ENCODE assay signal across 1 cellular context in the genomic region with DNA sequence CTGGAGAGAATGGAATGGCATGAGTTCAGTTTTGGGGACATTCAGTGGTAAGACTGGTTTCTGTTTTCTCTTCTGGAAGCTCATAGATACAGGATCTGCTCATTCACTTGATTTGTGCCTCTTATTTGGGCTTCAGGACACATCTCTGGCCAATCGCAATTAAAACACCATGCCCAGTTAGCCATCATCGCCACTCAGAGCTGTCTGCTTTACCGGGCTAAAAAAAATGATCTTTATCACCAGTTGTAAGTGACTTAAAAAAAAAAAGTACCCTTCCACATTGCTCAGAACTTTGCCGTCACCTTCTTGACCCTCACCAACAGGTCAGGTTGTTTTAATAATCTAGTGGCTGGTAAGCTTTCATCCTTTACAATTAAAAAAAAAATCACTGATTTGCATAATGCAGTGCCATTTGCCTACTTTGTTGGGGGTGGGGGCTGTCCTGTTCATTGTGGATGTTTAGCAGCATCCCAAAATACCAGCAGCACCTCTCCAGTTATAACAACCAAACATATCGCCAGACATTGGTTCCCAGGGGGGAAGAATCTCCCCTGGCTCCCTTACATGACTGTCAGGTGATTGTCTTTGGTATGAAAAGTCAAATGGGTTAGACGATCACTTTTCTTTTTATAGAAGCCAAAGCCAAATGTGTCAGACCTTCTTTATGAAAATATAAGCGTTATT.
TF ChIP-seq lines count a peak whose summit lies in the region.

No MANE protein-coding gene starts in this region.

TF ChIP-seq in H1, 55 proteins besides CTCF, POLR2A, EP300 and RAD21:
- TF ChIP-seq KDM4A (IDR thresholded peaks at IDR 0.05; ENCODE audit: low read depth, low read length, severe bottlenecking) (no peak), SP1 (IDR thresholded peaks at IDR 0.05; ENCODE audit: low read depth, low read length) (no peak), SIN3A (conservative IDR thresholded peaks at IDR 0.05 in 1 of 2, IDR thresholded peaks at IDR 0.05 in 1 of 2; ENCODE audit: low read depth in 1 of 2, low read length in 2 of 2) (no peak), NANOG (IDR thresholded peaks at IDR 0.05; ENCODE audit: insufficient read depth, low read depth, low read length, poor library complexity, severe bottlenecking) (no peak), HDAC2 (IDR thresholded peaks at IDR 0.05; ENCODE audit: borderline replicate concordance in 1 of 2, low read depth in 2 of 2, low read length in 2 of 2) (no peak), JUN (IDR thresholded peaks at IDR 0.05; ENCODE audit: low read depth, low read length) (no peak), SAP30 (IDR thresholded peaks at IDR 0.05; ENCODE audit: insufficient read depth, insufficient replicate concordance, low read length) (no peak), ZNF274 (IDR thresholded peaks at IDR 0.05; ENCODE audit: borderline replicate concordance, extremely low read depth, low read length) (no peak), NRF1 (IDR thresholded peaks at IDR 0.05; ENCODE audit: low read depth, low read length) (no peak), CBX5 (IDR thresholded peaks at IDR 0.05; ENCODE audit: low read depth, low read length) (no peak), RFX5 (IDR thresholded peaks at IDR 0.05; ENCODE audit: borderline replicate concordance, low read depth, low read length) (no peak)
- TF ChIP-seq, protein P1, sequence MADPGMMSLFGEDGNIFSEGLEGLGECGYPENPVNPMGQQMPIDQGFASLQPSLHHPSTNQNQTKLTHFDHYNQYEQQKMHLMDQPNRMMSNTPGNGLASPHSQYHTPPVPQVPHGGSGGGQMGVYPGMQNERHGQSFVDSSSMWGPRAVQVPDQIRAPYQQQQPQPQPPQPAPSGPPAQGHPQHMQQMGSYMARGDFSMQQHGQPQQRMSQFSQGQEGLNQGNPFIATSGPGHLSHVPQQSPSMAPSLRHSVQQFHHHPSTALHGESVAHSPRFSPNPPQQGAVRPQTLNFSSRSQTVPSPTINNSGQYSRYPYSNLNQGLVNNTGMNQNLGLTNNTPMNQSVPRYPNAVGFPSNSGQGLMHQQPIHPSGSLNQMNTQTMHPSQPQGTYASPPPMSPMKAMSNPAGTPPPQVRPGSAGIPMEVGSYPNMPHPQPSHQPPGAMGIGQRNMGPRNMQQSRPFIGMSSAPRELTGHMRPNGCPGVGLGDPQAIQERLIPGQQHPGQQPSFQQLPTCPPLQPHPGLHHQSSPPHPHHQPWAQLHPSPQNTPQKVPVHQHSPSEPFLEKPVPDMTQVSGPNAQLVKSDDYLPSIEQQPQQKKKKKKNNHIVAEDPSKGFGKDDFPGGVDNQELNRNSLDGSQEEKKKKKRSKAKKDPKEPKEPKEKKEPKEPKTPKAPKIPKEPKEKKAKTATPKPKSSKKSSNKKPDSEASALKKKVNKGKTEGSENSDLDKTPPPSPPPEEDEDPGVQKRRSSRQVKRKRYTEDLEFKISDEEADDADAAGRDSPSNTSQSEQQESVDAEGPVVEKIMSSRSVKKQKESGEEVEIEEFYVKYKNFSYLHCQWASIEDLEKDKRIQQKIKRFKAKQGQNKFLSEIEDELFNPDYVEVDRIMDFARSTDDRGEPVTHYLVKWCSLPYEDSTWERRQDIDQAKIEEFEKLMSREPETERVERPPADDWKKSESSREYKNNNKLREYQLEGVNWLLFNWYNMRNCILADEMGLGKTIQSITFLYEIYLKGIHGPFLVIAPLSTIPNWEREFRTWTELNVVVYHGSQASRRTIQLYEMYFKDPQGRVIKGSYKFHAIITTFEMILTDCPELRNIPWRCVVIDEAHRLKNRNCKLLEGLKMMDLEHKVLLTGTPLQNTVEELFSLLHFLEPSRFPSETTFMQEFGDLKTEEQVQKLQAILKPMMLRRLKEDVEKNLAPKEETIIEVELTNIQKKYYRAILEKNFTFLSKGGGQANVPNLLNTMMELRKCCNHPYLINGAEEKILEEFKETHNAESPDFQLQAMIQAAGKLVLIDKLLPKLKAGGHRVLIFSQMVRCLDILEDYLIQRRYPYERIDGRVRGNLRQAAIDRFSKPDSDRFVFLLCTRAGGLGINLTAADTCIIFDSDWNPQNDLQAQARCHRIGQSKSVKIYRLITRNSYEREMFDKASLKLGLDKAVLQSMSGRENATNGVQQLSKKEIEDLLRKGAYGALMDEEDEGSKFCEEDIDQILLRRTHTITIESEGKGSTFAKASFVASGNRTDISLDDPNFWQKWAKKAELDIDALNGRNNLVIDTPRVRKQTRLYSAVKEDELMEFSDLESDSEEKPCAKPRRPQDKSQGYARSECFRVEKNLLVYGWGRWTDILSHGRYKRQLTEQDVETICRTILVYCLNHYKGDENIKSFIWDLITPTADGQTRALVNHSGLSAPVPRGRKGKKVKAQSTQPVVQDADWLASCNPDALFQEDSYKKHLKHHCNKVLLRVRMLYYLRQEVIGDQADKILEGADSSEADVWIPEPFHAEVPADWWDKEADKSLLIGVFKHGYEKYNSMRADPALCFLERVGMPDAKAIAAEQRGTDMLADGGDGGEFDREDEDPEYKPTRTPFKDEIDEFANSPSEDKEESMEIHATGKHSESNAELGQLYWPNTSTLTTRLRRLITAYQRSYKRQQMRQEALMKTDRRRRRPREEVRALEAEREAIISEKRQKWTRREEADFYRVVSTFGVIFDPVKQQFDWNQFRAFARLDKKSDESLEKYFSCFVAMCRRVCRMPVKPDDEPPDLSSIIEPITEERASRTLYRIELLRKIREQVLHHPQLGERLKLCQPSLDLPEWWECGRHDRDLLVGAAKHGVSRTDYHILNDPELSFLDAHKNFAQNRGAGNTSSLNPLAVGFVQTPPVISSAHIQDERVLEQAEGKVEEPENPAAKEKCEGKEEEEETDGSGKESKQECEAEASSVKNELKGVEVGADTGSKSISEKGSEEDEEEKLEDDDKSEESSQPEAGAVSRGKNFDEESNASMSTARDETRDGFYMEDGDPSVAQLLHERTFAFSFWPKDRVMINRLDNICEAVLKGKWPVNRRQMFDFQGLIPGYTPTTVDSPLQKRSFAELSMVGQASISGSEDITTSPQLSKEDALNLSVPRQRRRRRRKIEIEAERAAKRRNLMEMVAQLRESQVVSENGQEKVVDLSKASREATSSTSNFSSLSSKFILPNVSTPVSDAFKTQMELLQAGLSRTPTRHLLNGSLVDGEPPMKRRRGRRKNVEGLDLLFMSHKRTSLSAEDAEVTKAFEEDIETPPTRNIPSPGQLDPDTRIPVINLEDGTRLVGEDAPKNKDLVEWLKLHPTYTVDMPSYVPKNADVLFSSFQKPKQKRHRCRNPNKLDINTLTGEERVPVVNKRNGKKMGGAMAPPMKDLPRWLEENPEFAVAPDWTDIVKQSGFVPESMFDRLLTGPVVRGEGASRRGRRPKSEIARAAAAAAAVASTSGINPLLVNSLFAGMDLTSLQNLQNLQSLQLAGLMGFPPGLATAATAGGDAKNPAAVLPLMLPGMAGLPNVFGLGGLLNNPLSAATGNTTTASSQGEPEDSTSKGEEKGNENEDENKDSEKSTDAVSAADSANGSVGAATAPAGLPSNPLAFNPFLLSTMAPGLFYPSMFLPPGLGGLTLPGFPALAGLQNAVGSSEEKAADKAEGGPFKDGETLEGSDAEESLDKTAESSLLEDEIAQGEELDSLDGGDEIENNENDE (IDR thresholded peaks at IDR 0.05; ENCODE audit: insufficient replicate concordance, low read length), result no peak
